Comparison of ENCODE assay signal across 13 cellular contexts in the genomic region with DNA sequence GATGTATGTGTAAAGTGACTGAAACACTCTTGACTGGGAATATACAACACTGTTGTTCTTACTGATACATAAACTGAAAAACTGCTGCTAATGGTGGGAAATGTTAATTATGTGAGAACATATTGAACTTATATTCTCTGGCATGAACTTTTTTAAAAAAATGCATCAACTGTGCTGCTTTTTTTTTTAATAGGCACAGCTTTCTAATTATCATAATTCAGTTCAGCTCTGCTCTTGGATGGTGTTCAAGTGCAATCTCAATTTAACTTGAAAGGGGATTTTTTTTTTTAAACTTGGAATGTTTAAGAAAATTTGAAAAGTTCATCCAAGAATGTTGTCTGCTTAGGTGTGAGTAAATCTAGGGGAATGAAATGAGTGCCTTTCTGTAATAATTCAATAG. TPM values are rescaled to one million over a fixed set of nuclear protein-coding genes. Genes with fewer than 3 reads are reported as not detected.
DNase-seq lines count a peak whose midpoint lies in the region; ATAC-seq and TF ChIP-seq lines count a peak whose summit lies in the region.
"Had no signal": no experiment of that assay in that cellular context is flagged by ENCODE, and none has a peak within 500 bp of the region (broad histone marks: within the 10 kb centered on the region; RNA-seq: fewer than 3 reads in every experiment).

No MANE protein-coding gene starts in this region.

- H3K9ac ChIP-seq in SK-N-SH (peak overlapping the region; percentile 94; the same call in 1 of the 2 replicates), colonic mucosa (ENCODE audit: low read depth in 2 of 2, low read length in 2 of 2) (no peak overlapping the region)

- peak overlapping the region in 1 of 2 experiments; percentile 73; a peak in 2 of 4 replicates for H3K4me3 ChIP-seq in SK-N-SH (ENCODE audit: low read depth in 2 of 2, low read length in 1 of 2)
- no peak overlapping the region for H3K4me3 ChIP-seq in colonic mucosa
- H3K4me3 ChIP-seq in muscle layer of duodenum (ENCODE audit: low read depth in 1 of 2, low read length in 2 of 2): no peak overlapping the region
- no peak overlapping the region for H3K4me3 ChIP-seq in uterus
- H3K4me3 ChIP-seq in heart right ventricle: no peak overlapping the region

- no peak for TF ChIP-seq RAD21 in SK-N-SH (IDR thresholded peaks at IDR 0.05; ENCODE audit: low read length)

- H3K79me2 ChIP-seq in SK-N-SH (ENCODE audit: insufficient read depth): peaks cover 95% of the 10 kb centered on the region

- CTCF ChIA-PET in SK-N-SH (lab: Yijun Ruan, JAX): interaction anchor here (1.2 to 4.1 kb wide), 5 partner anchors 13 to 348 kb away, joined by 3 to 21 read pairs (median 4); no protein-coding TSS in a partner anchor

- POLR2A ChIA-PET in SK-N-SH (lab: Yijun Ruan, JAX): interaction anchor here (2.6 kb wide), 1 partner anchor 13 kb away, joined by 14 read pairs; no protein-coding TSS in a partner anchor

- H3K27ac ChIP-seq in SK-N-SH (ENCODE audit: low read depth in 2 of 2, low read length in 1 of 2): peak overlapping the region; percentile 90 to 95
- H3K27ac ChIP-seq in colonic mucosa: peak overlapping the region; percentile 75
- peak overlapping the region; percentile 78 for H3K27ac ChIP-seq in muscle layer of duodenum (ENCODE audit: low read length)
- peak overlapping the region; percentile 53 to 73 for H3K27ac ChIP-seq in uterus
- peak overlapping the region in 3 of 10 donors; percentile 18 to 56 (median 31) for H3K27ac ChIP-seq in heart right ventricle

- H3K27me3 ChIP-seq in SK-N-SH (ENCODE audit: insufficient read depth) (no peaks in the 10 kb centered on the region), colonic mucosa (no peaks in the 10 kb centered on the region), muscle layer of duodenum (ENCODE audit: low read depth, low read length) (no peaks in the 10 kb centered on the region), uterus (no peaks in the 10 kb centered on the region), heart right ventricle (peaks cover 0 to 69% (median 0%) of the 10 kb centered on the region in 7 donors)
- H3K27me3 ChIP-seq: tibial artery had no signal

- no peak for DNase-seq in SK-N-SH
- DNase-seq in colonic mucosa: no peak
- no peak for DNase-seq in uterus
- DNase-seq in heart right ventricle: no peak
- no peak for DNase-seq in posterior cingulate gyrus
- DNase-seq: Karpas-422, T1000, tibial artery had no signal

- peak overlapping the region; percentile 86 for H3K4me2 ChIP-seq in SK-N-SH

- intact Hi-C loops in colonic mucosa (cut with DNase I) (no loop called here), uterus (cut with DNase I; ENCODE audit: low total_unique reads) (loop anchor here (5.0 to 10.0 kb wide), 2 partner anchors 133 to 205 kb away; no protein-coding TSS in a partner anchor), heart right ventricle (cut with DNase I) (loop anchor here in 9 of 10 donors (5.0 to 10.0 kb wide), 5 partner anchors 133 to 265 kb away; no protein-coding TSS in a partner anchor), posterior cingulate gyrus (cut with DNase I) (loop anchor here (5.0 to 10.0 kb wide), 2 partner anchors 145 to 208 kb away; no protein-coding TSS in a partner anchor)

- H3K36me3 ChIP-seq in SK-N-SH (replicated peaks in 1 of 2; ENCODE audit: control insufficient read depth in 1 of 2, insufficient read depth in 2 of 2, low read length in 1 of 2) (peaks cover 8 to 15% of the 10 kb centered on the region in 2 experiments), colonic mucosa (no peaks in the 10 kb centered on the region), muscle layer of duodenum (ENCODE audit: control insufficient read depth in 1 of 2, insufficient read depth in 2 of 2, low read length in 2 of 2) (no peaks in the 10 kb centered on the region), uterus (no peaks in the 10 kb centered on the region), heart right ventricle (peaks cover 0 to 5% (median 0%) of the 10 kb centered on the region in 9 donors)
- H3K36me3 ChIP-seq: prostate gland, tibial artery had no signal

- TF ChIP-seq EP300 in SK-N-SH (IDR thresholded peaks at IDR 0.05; ENCODE audit: borderline replicate concordance in 1 of 2, low read depth in 1 of 2, low read length in 1 of 2): peak in 1 of 2 experiments; percentile 33; a peak in 1 of 4 replicates

- no peak for TF ChIP-seq POLR2A in uterus (IDR thresholded peaks at IDR 0.05)

- H2AFZ ChIP-seq in SK-N-SH (ENCODE audit: low read depth): no peak overlapping the region

- H3K9me2 ChIP-seq in SK-N-SH: no peaks in the 10 kb centered on the region

- H3K9me3 ChIP-seq in SK-N-SH (no peaks in the 10 kb centered on the region), colonic mucosa (no peaks in the 10 kb centered on the region), muscle layer of duodenum (ENCODE audit: control insufficient read depth in 1 of 2, low read length in 2 of 2) (no peaks in the 10 kb centered on the region), uterus (no peaks in the 10 kb centered on the region), heart right ventricle (no peaks in the 10 kb centered on the region)
- H3K9me3 ChIP-seq: prostate gland, tibial artery had no signal

- H3K4me1 ChIP-seq in SK-N-SH (ENCODE audit: control insufficient read depth in 1 of 2, insufficient read depth in 2 of 2, low read depth in 1 of 2, low read length in 1 of 2) (peaks cover 48 to 55% of the 10 kb centered on the region in 2 experiments), colonic mucosa (peaks cover 6% of the 10 kb centered on the region), muscle layer of duodenum (ENCODE audit: control insufficient read depth in 1 of 2, insufficient read depth in 2 of 2, low read length in 2 of 2) (peaks cover 7 to 28% of the 10 kb centered on the region in 2 donors), uterus (peaks cover 3 to 10% of the 10 kb centered on the region in 2 donors), heart right ventricle (peaks cover 0 to 75% (median 55%) of the 10 kb centered on the region in 9 donors)
- H3K4me1 ChIP-seq: prostate gland had no signal

- ATAC-seq in SK-N-SH treated with all-trans-retinoic acid at 6 μM for 48 hours (no peak), heart right ventricle (no peak), GM21528 (IDR thresholded peaks at IDR 0.05; ENCODE audit: low FRiP score, unreplicated experiment) (no peak)
- ATAC-seq: activated naive CD4-positive, alpha-beta T cell treated with anti-CD3 and anti-CD28 coated beads, Interleukin-2, amount 50 U/mL, for 72 hours had no signal

- TF ChIP-seq CTCF in SK-N-SH (IDR thresholded peaks at IDR 0.05): no peak
- TF ChIP-seq CTCF in colonic mucosa (IDR thresholded peaks at IDR 0.05): no peak
- no peak for TF ChIP-seq CTCF in uterus (IDR thresholded peaks at IDR 0.05)
- TF ChIP-seq CTCF in heart right ventricle (IDR thresholded peaks at IDR 0.05): no peak

- peaks cover 14% of the 10 kb centered on the region for H3F3A ChIP-seq in SK-N-SH (replicated peaks; ENCODE audit: insufficient read depth)

- peaks cover 5% of the 10 kb centered on the region; the same call in 1 of the 2 replicates for H4K20me1 ChIP-seq in SK-N-SH (ENCODE audit: insufficient read depth)

TF ChIP-seq in SK-N-SH, 30 proteins besides CTCF, POLR2A, EP300 and RAD21:
- peak; percentile 34 for TF ChIP-seq TCF12 (IDR thresholded peaks at IDR 0.05)
- TF ChIP-seq NFIC (IDR thresholded peaks at IDR 0.05; ENCODE audit: borderline replicate concordance): peak; percentile 27; the same call in 1 of the 2 replicates
- TF ChIP-seq, protein P1, sequence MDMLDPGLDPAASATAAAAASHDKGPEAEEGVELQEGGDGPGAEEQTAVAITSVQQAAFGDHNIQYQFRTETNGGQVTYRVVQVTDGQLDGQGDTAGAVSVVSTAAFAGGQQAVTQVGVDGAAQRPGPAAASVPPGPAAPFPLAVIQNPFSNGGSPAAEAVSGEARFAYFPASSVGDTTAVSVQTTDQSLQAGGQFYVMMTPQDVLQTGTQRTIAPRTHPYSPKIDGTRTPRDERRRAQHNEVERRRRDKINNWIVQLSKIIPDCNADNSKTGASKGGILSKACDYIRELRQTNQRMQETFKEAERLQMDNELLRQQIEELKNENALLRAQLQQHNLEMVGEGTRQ (IDR thresholded peaks at IDR 0.05; ENCODE audit: borderline replicate concordance, low read depth, low read length): no peak
TF ChIP-seq in SK-N-SH: peak in this region for 2.

TF ChIP-seq in SK-N-SH treated with all-trans-retinoic acid at 6 μM for 48 hours, 23 proteins besides CTCF, POLR2A, EP300 and RAD21:
- no peak for TF ChIP-seq ZFP3 (CRISPR knock-in tag; IDR thresholded peaks at IDR 0.05)
TF ChIP-seq in SK-N-SH treated with all-trans-retinoic acid at 6 μM for 48 hours: peak in this region for 0.

RNA-seq across cellular contexts. Expression of a gene that starts 5.2 kb away (rescaled TPM):
- polyA plus RNA-seq in SK-N-SH (2012; rRNA removed) (31.2 and 37.8 TPM in 2 replicates), heart right ventricle (10 to 100 TPM; 12.7 to 19.1 TPM)
- 31.8 and 33.9 TPM in 2 replicates for polyA plus RNA-seq in SK-N-SH (2012; cell fraction: cytosol; rRNA removed)
- polyA plus RNA-seq in SK-N-SH (2012; cell fraction: nucleus; rRNA removed): 48.4 and 89.7 TPM in 2 replicates
- total RNA-seq in colonic mucosa (10 to 100 TPM; 32.7 to 56.7 TPM), uterus (100 to 1,000 TPM in 2 of 4 donors, 10 to 100 TPM in 2; 38.8 to 110 (median 75.3) TPM), heart right ventricle (100 to 1,000 TPM; 107 to 138 (median 117) TPM)
